In genomic region chr22:19554834-19555404, GRCh38 we compare ENCODE assay signal across 1 cellular context.
TF ChIP-seq lines count a peak whose summit lies in the region.

No MANE protein-coding gene starts in this region.

TF ChIP-seq in IMR-90, 13 proteins besides CTCF, POLR2A, EP300 and RAD21:
- TF ChIP-seq CHD1 (IDR thresholded peaks at IDR 0.05; ENCODE audit: low read depth, low read length) = no peak
- no peak for TF ChIP-seq BHLHE40 (IDR thresholded peaks at IDR 0.05; ENCODE audit: low read depth, low read length)
- TF ChIP-seq FOS (IDR thresholded peaks at IDR 0.05; ENCODE audit: low read depth, low read length) = peak; percentile 16; the same call in 1 of the 2 replicates
